In the genomic region with DNA sequence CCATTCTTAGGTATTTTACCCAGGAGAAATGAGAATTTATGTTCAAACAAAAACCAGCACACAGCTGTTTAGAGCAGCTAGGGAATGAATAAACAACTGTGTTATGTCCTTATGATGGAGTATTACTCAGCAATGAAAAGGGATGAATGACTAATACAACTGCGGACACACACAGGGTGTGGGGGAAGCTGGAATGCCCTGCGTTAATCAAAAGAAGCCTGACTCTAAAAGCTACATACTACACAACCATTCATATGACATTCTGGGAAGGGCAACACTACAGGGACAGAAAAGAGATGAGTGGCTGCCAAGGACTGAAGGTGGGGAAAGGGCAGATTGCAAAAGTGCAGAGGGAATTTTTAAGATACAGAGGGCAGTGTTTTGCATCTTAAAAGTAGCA, we compare ENCODE assay signal across 20 cellular contexts.
DNase-seq lines count a peak whose midpoint lies in the region; ATAC-seq and TF ChIP-seq lines count a peak whose summit lies in the region.
"Had no signal": no experiment of that assay in that cellular context is flagged by ENCODE, and none has a peak within 500 bp of the region (broad histone marks: within the 10 kb centered on the region; RNA-seq: fewer than 3 reads in every experiment).

No MANE protein-coding gene starts in this region.

- H3K4me1 ChIP-seq in HEK293 (ENCODE audit: control insufficient read depth, insufficient read depth, low read length) (no peaks in the 10 kb centered on the region), thyroid gland (peaks cover 14 to 48% of the 10 kb centered on the region in 2 donors)
- H3K4me1 ChIP-seq: HAP-1 had no signal

- H3K27me3 Mint-ChIP-seq in immature natural killer cell (ENCODE audit: low read depth in 3 of 3) = peaks cover 0 to 2% (median 0%) of the 10 kb centered on the region in 3 donors
- H3K27me3 Mint-ChIP-seq: CD8-positive, alpha-beta memory T cell had no signal

- intact Hi-C loops in thyroid gland (cut with DNase I) = no loop called here

- H3K4me3 ChIP-seq in HEK293 (ENCODE audit: low read depth, low read length) (no peak overlapping the region), epithelial cell of esophagus (ENCODE audit: low read length) (no peak overlapping the region), thyroid gland (replicated peaks in 1 of 3) (no peak overlapping the region)
- H3K4me3 ChIP-seq: HAP-1 had no signal

- H3K27me3 ChIP-seq in thyroid gland = no peaks in the 10 kb centered on the region

- peak overlapping the region in 5 of 6 donors; percentile 15 to 66 (median 36) for H3K27ac Mint-ChIP-seq in immature natural killer cell

- CTCF ChIA-PET in HEK293 (lab: Yijun Ruan, JAX) = interaction anchor here (0.6 to 1.8 kb wide), 3 partner anchors 15 to 690 kb away, joined by 3 to 10 read pairs (median 3); no protein-coding TSS in a partner anchor

- peaks cover 0 to 13% (median 9%) of the 10 kb centered on the region in 3 donors for H3K36me3 Mint-ChIP-seq in immature natural killer cell

- H3K9me3 Mint-ChIP-seq in immature natural killer cell = no peaks in the 10 kb centered on the region
- H3K9me3 Mint-ChIP-seq: CD8-positive, alpha-beta memory T cell had no signal

- peaks cover 59 to 65% of the 10 kb centered on the region in 2 donors for H3K4me1 Mint-ChIP-seq in immature natural killer cell

- POLR2A ChIA-PET in HEK293 (lab: Yijun Ruan, JAX) = no interaction called here

- DNase-seq in RKO (ENCODE audit: low spot score) (peak; percentile 8), epithelial cell of esophagus (ENCODE audit: low read depth) (peak; percentile 36), immature natural killer cell (no peak), NCI-H526 treated with DMSO at 0.1 percent for 48 hours (lab: John Stamatoyannopoulos, UW) (no peak), thyroid gland (no peak)
- DNase-seq: ACHN; C1 segment of cervical spinal cord; CD8-positive, alpha-beta memory T cell; DMS53; MV-4-11; NCI-H187 treated with DMSO at 0.1 percent for 48 hours; NCI-H345; NCI-H524 treated with DMSO at 0.1 percent for 48 hours; PC-3; SIG-M5 had no signal

- 95 to 97% methylated on average over 2 of the region's 2 CpGs for WGBS in thyroid gland, 2 donors

- ATAC-seq in GM21528 (IDR thresholded peaks at IDR 0.05; ENCODE audit: low FRiP score, unreplicated experiment) = no peak
- no peak for ATAC-seq in GM18867 (IDR thresholded peaks at IDR 0.05; ENCODE audit: unreplicated experiment)
- ATAC-seq: PC-3 had no signal

- no peak overlapping the region for H3K4me3 Mint-ChIP-seq in immature natural killer cell
- H3K4me3 Mint-ChIP-seq: CD8-positive, alpha-beta memory T cell had no signal

- H3K36me3 ChIP-seq in HEK293 (ENCODE audit: control insufficient read depth in 2 of 2, insufficient read depth in 1 of 2, low read length in 2 of 2) (peaks cover 0 to 39% of the 10 kb centered on the region in 2 experiments; a peak in 2 of 3 replicates), thyroid gland (no peaks in the 10 kb centered on the region)

- no peak for TF ChIP-seq POLR2A in thyroid gland (IDR thresholded peaks at IDR 0.05)

- no peak overlapping the region for H3K27ac ChIP-seq in HEK293 (ENCODE audit: extremely low read depth, low read depth, low read length)
- H3K27ac ChIP-seq in thyroid gland = no peak overlapping the region
- H3K27ac ChIP-seq: RWPE1 had no signal

- no peak for TF ChIP-seq CTCF in HEK293 (tag by site-specific recombination; IDR thresholded peaks at IDR 0.05)
- TF ChIP-seq CTCF in epithelial cell of esophagus (IDR thresholded peaks at IDR 0.05; ENCODE audit: insufficient read depth, low read depth, low read length, missing control alignments) = no peak
- TF ChIP-seq CTCF in thyroid gland (IDR thresholded peaks at IDR 0.05) = no peak

- H3K9me3 ChIP-seq in HEK293 (ENCODE audit: control insufficient read depth, insufficient read depth, low read depth, low read length) = no peaks in the 10 kb centered on the region
- no peaks in the 10 kb centered on the region for H3K9me3 ChIP-seq in thyroid gland
- H3K9me3 ChIP-seq: HAP-1 had no signal

TF ChIP-seq in HEK293, 187 proteins besides CTCF, POLR2A, EP300 and RAD21:
- TF ChIP-seq ZNF146 (tag by site-specific recombination; IDR thresholded peaks at IDR 0.05) (peak; percentile 79), ZNF560 (tag by site-specific recombination; IDR thresholded peaks at IDR 0.05; ENCODE audit: borderline replicate concordance) (no peak), SETDB1 (IDR thresholded peaks at IDR 0.05; ENCODE audit: insufficient read length, low read length) (no peak)

Comparison
In these comparisons a context has a peak if more than half of its experiments do, and no peak if none do; other contexts are left out.
1. DNase-seq: peak in RKO (single experiment) and epithelial cell of esophagus (single experiment); none in immature natural killer cell (0 of 3), NCI-H526 treated with DMSO at 0.1 percent for 48 hours (single experiment) and thyroid gland (0 of 2).